ENCODE assay signal across 26 cellular contexts in the genomic region with DNA sequence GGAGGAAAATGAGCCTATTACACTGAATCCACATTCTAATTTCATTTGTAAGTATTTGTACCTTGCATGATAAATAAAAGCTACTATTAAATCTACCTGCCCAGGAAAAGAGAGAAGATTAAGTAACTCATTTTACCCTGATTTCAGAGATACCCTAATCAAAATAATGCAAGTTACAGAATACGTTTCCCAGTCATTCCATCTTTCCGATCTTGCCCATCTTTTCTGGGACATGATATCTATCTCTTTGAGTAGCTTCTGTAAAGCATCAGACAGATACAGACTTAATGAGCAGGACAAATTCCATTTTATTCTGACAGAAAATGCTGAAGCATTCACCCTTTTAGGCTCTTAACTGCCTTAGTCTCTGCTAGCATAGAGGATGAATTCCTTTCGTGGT.
"Had no signal": no experiment of that assay in that cellular context is flagged by ENCODE, and none has a peak within 500 bp of the region (broad histone marks: within the 10 kb centered on the region; RNA-seq: fewer than 3 reads in every experiment).

No MANE protein-coding gene starts in this region.

- H3K36me3 ChIP-seq: stomach, suprapubic skin, thoracic aorta, thyroid gland, tibial artery, tibial nerve, transverse colon, upper lobe of left lung, upper lobe of right lung, uterus, vagina had no signal

- H3K4me3 ChIP-seq: stomach, suprapubic skin, testis, thoracic aorta, thyroid gland, tibial artery, tibial nerve, transverse colon, upper lobe of left lung, upper lobe of right lung, uterus, vagina had no signal

- H3K9me3 ChIP-seq: stomach, suprapubic skin, testis, thoracic aorta, thyroid gland, transverse colon, upper lobe of left lung, upper lobe of right lung, vagina had no signal

- H3K27ac ChIP-seq: stomach, suprapubic skin, testis, thoracic aorta, thyroid gland, tibial artery, tibial nerve, transverse colon, upper lobe of left lung, upper lobe of right lung, uterus, vagina had no signal

- DNase-seq: stimulated activated CD4-positive, alpha-beta T cell treated with anti-CD3 and anti-CD28 coated beads, Interleukin-2, amount 100 ng/mL, for 48 hours; stimulated activated CD4-positive, alpha-beta T cell treated with anti-CD3 and anti-CD28 coated beads, Interleukin-4, amount 100 ng/mL, for 1 hour; stimulated activated CD4-positive, alpha-beta T cell treated with anti-CD3 and anti-CD28 coated beads, Interleukin-4, amount 100 ng/mL, for 24 hours; stimulated activated CD4-positive, alpha-beta T cell treated with anti-CD3 and anti-CD28 coated beads, Interleukin-4, amount 100 ng/mL, for 4 hours; stimulated activated CD8-positive, alpha-beta memory T cell treated with anti-CD3 and anti-CD28 coated beads, Interleukin-4, amount 100 ng/mL, for 48 hours; stimulated activated naive B cell treated with anti-CD40 and anti-IgM and Interleukin-4, amounts not matched to agents 10 μg/mL and 1 μg/mL and 100 μg/mL, for 72 hours; stimulated activated naive CD4-positive, alpha-beta T cell; stimulated activated naive CD4-positive, alpha-beta T cell treated with Interleukin-2 at 50 U/mL for 16 hours; stimulated activated naive CD8-positive, alpha-beta T cell treated with anti-CD3 and anti-CD28 coated beads, Interleukin-15, amount 100 ng/mL, for 72 hours; stimulated activated naive CD8-positive, alpha-beta T cell treated with anti-CD3 and anti-CD28 coated beads, Interleukin-15, Interleukin-2, amounts not matched to agents 100 U/mL and 50 U/mL, for 24 hours; stomach; substantia nigra; testis; thyroid gland; tibial artery; transverse colon; trophoblast cell; upper lobe of left lung; upper lobe of right lung; uterus had no signal

- H3K27me3 ChIP-seq: stomach, suprapubic skin, testis, thyroid gland, tibial artery, tibial nerve, transverse colon, upper lobe of left lung, upper lobe of right lung, uterus, vagina had no signal

- ATAC-seq: stimulated activated effector memory CD8-positive, alpha-beta T cell treated with anti-CD3 and anti-CD28 coated beads, Interleukin-12 subunit alpha, Interleukin-12 subunit beta, amount 100 ng/mL, for 72 hours; stimulated activated memory B cell treated with anti-CD40 and anti-IgM and Interleukin-4, amounts not matched to agents 10 μg/mL and 1 μg/mL and 100 μg/mL, for 72 hours; stimulated activated naive B cell treated with anti-CD40 and anti-IgM and Interleukin-4, amounts not matched to agents 10 μg/mL and 1 μg/mL and 100 μg/mL, for 72 hours; stimulated activated naive CD8-positive, alpha-beta T cell treated with anti-CD3 and anti-CD28 coated beads, Interleukin-15, amount 100 ng/mL, for 72 hours; stimulated activated naive CD8-positive, alpha-beta T cell treated with anti-CD3 and anti-CD28 coated beads, Interleukin-15, Interleukin-2, amounts not matched to agents 100 U/mL and 50 U/mL, for 24 hours; upper lobe of right lung had no signal

- H3K4me1 ChIP-seq: stomach, suprapubic skin, testis, thyroid gland, tibial artery, tibial nerve, transverse colon, upper lobe of left lung, upper lobe of right lung, uterus, vagina had no signal
